Comparison of ENCODE assay signal across 8 cellular contexts in genomic region chr16:71807905-71808592, GRCh38. TPM values are rescaled to one million over a fixed set of nuclear protein-coding genes. Genes with fewer than 3 reads are reported as not detected.
DNase-seq lines count a peak whose midpoint lies in the region; ATAC-seq lines count a peak whose summit lies in the region.

No MANE protein-coding gene starts in this region.

- DNase-seq in GM04504 (ENCODE audit: low read depth) = peak; percentile 19
- peak; percentile 22 for DNase-seq in LHCN-M2 (ENCODE audit: low read depth)
- peak; percentile 43 for DNase-seq in activated T-helper 9 cell treated with anti-CD3 and anti-CD28 coated beads, Interleukin-2, amount 50 U/mL, for 16 hours (ENCODE audit: low read depth)
- peak; percentile 53 for DNase-seq in Right ventricle myocardium superior
- DNase-seq in posterior vena cava (ENCODE audit: low spot score) = peak; percentile 84
- DNase-seq in DMS79 (lab: John Stamatoyannopoulos, UW) = no peak

- peak; percentile 29 for ATAC-seq in GM21825 (IDR thresholded peaks at IDR 0.05; ENCODE audit: unreplicated experiment)
- peak; percentile 30 for ATAC-seq in Right ventricle myocardium superior (ENCODE audit: poor library complexity)
- ATAC-seq in GM18861 (IDR thresholded peaks at IDR 0.05; ENCODE audit: unreplicated experiment) = no peak

- intact Hi-C loops in Right ventricle myocardium superior (cut with DNase I) = loop anchor here (1.0 to 5.0 kb wide), 2 partner anchors 74 to 87 kb away; partner anchors contain the start of genes IST1 and ZNF821
- intact Hi-C loops in posterior vena cava (cut with DNase I) = no loop called here

RNA-seq across cellular contexts. Expression of gene AP1G1, which starts 0.6 kb away (rescaled TPM):
- total RNA-seq in LHCN-M2 (2014; rRNA removed) (59.8 and 62.1 TPM in 2 replicates), Right ventricle myocardium superior (27.2 TPM), posterior vena cava (10 to 100 TPM; 61.8 to 67.3 TPM)
- polyA plus RNA-seq in LHCN-M2 (2012) = 37.8 TPM

RNA-seq across cellular contexts. Expression of gene ATXN1L, which starts 37.7 kb away (rescaled TPM):
- total RNA-seq in LHCN-M2 (2014; rRNA removed) (7.3 and 11.5 TPM in 2 replicates), Right ventricle myocardium superior (13.4 TPM), posterior vena cava (10 to 100 TPM; 26.5 to 26.9 TPM)
- 8.5 TPM for polyA plus RNA-seq in LHCN-M2 (2012)
